Comparison of ENCODE assay signal across 15 cellular contexts in the genomic region with DNA sequence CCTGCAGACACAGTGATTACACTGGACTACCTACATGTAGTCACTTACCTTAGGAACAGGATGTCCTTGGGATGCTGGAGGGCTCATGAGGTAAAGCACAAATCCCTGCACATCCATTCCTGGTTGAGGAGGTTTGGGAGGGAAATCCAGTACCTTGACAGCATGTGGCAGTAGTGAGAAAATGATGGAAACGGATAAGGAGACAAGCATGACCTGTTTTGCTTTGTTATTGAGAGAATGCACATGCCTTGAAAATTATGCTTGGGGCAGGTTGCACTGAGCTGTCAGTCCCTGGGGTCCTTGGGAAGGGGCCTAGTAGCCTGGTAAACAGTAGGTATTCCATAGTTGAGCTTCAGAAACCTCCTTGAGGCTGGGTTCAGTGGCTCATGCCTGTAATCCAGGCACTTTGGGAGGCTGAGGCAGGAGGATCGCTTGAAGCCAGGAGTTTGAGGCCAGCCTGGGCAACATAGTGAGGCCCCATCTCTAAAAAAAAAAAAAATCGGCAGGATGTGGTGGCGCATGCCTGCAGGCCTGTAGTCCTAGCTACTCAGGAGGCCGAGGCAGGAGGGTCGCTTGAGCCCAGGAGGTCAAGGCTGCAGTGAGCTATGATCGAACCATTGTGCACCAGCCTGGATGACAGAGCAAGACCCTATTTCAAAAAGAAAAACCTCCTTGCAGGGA. TPM values are rescaled to one million over a fixed set of nuclear protein-coding genes. Genes with fewer than 3 reads are reported as not detected.
DNase-seq lines count a peak whose midpoint lies in the region; ATAC-seq, FAIRE-seq and TF ChIP-seq lines count a peak whose summit lies in the region.
"Had no signal": no experiment of that assay in that cellular context is flagged by ENCODE, and none has a peak within 500 bp of the region (broad histone marks: within the 10 kb centered on the region; RNA-seq: fewer than 3 reads in every experiment).

No MANE protein-coding gene starts in this region.

- H3K27ac Mint-ChIP-seq in activated CD4-positive, alpha-beta T cell treated with anti-CD3 and anti-CD28 coated beads, Interleukin-2, amount 10 ng/mL, durations not matched to agents 7 days and 5 days = peak overlapping the region; percentile 63
- H3K27ac Mint-ChIP-seq: HFFc6 had no signal

- intact Hi-C loops in endothelial cell of umbilical vein (cut with micrococcal nuclease) = loop anchor here (10.0 kb wide), 1 partner anchor 347 kb away; no protein-coding TSS in a partner anchor
- intact Hi-C loops in psoas muscle (cut with DNase I) = loop anchor here (5.0 kb wide), 3 partner anchors 66 to 71 kb away; a partner anchor contains a TSS

- H3K36me3 Mint-ChIP-seq in activated CD4-positive, alpha-beta T cell treated with anti-CD3 and anti-CD28 coated beads, Interleukin-2, amount 10 ng/mL, durations not matched to agents 7 days and 5 days (ENCODE audit: low read depth) = peaks cover 4% of the 10 kb centered on the region

- no peaks in the 10 kb centered on the region for H3K36me3 ChIP-seq in endothelial cell of umbilical vein (ENCODE audit: control insufficient read depth in 2 of 2, extremely low read depth in 1 of 2, insufficient read depth in 2 of 2, low read length in 2 of 2)
- H3K36me3 ChIP-seq in psoas muscle (ENCODE audit: insufficient read depth in 1 of 2, low read depth in 1 of 2) = no peaks in the 10 kb centered on the region

- BruUV-seq in endothelial cell of umbilical vein (replicated peaks; lab: Mats Ljungman, UMichigan) = TSS peak; percentile 46

- no peaks in the 10 kb centered on the region for H3K9me3 Mint-ChIP-seq in activated CD4-positive, alpha-beta T cell treated with anti-CD3 and anti-CD28 coated beads, Interleukin-2, amount 10 ng/mL, durations not matched to agents 7 days and 5 days
- H3K9me3 Mint-ChIP-seq: HFFc6 had no signal

- H3K27me3 ChIP-seq in endothelial cell of umbilical vein (ENCODE audit: control insufficient read depth in 2 of 2, insufficient read depth in 2 of 2, low read length in 2 of 2) (no peaks in the 10 kb centered on the region), psoas muscle (ENCODE audit: insufficient read depth in 3 of 3, low read length in 2 of 3) (no peaks in the 10 kb centered on the region)

- CTCF ChIA-PET in activated CD4-positive, alpha-beta T cell treated with anti-CD3 and anti-CD28 coated beads, Interleukin-2, amount 10 ng/mL, durations not matched to agents 7 days and 5 days (lab: Charles Lee) = interaction anchor here (0.6 to 0.9 kb wide), 4 partner anchors 11 to 45 kb away, joined by 3 to 5 read pairs (median 4); no protein-coding TSS in a partner anchor
- CTCF ChIA-PET in endothelial cell of umbilical vein (lab: Charles Lee) = interaction anchor here (1.1 to 2.6 kb wide), 3 partner anchors 10 to 338 kb away, joined by 3 to 17 read pairs (median 12); no protein-coding TSS in a partner anchor

- peak; percentile 83 for FAIRE-seq in endothelial cell of umbilical vein (lab: Jason Lieb, UNC)

- H3K4me3 ChIP-seq in LNCaP clone FGC (ENCODE audit: low read depth, low read length) (no peak overlapping the region), endothelial cell of umbilical vein (replicated peaks in 1 of 3; ENCODE audit: insufficient read depth in 1 of 3, low read depth in 1 of 3, low read length in 3 of 3) (no peak overlapping the region), psoas muscle (peak overlapping the region; percentile 95)

- H3K27ac ChIP-seq in endothelial cell of umbilical vein (ENCODE audit: insufficient read depth, low read depth, low read length) (no peak overlapping the region), psoas muscle (peak overlapping the region; percentile 82)
- H3K27ac ChIP-seq: C4-2B, SK-N-MC had no signal

- H3K9me1 ChIP-seq in endothelial cell of umbilical vein (replicated peaks; ENCODE audit: control insufficient read depth, extremely low read depth, insufficient read depth, low read length) = no peaks in the 10 kb centered on the region

- POLR2A ChIA-PET in activated CD4-positive, alpha-beta T cell treated with anti-CD3 and anti-CD28 coated beads, Interleukin-2, amount 10 ng/mL, durations not matched to agents 7 days and 5 days (lab: Charles Lee) = no interaction called here
- POLR2A ChIA-PET in endothelial cell of umbilical vein (lab: Charles Lee) = interaction anchor here (0.7 kb wide), 1 partner anchor 67 kb away, joined by 3 read pairs; a partner anchor contains a TSS

- H3K4me2 ChIP-seq in endothelial cell of umbilical vein (ENCODE audit: insufficient read depth, low read length) = no peak overlapping the region

- H3K4me3 Mint-ChIP-seq in activated CD4-positive, alpha-beta T cell treated with anti-CD3 and anti-CD28 coated beads, Interleukin-2, amount 10 ng/mL, durations not matched to agents 7 days and 5 days = no peak overlapping the region

- peaks cover 16% of the 10 kb centered on the region for H3K4me1 Mint-ChIP-seq in activated CD4-positive, alpha-beta T cell treated with anti-CD3 and anti-CD28 coated beads, Interleukin-2, amount 10 ng/mL, durations not matched to agents 7 days and 5 days

- ATAC-seq in psoas muscle (no peak), GM21576 (IDR thresholded peaks at IDR 0.05; ENCODE audit: unreplicated experiment) (no peak), GM21360 (IDR thresholded peaks at IDR 0.05; ENCODE audit: unreplicated experiment) (no peak)

- H2AFZ ChIP-seq in endothelial cell of umbilical vein (ENCODE audit: low read depth, low read length) = no peak overlapping the region

- H3K27me3 Mint-ChIP-seq in activated CD4-positive, alpha-beta T cell treated with anti-CD3 and anti-CD28 coated beads, Interleukin-2, amount 10 ng/mL, durations not matched to agents 7 days and 5 days = peaks cover 44% of the 10 kb centered on the region

- no peak for DNase-seq in activated CD4-positive, alpha-beta T cell treated with anti-CD3 and anti-CD28 coated beads, Interleukin-2, amount 10 ng/mL, durations not matched to agents 7 days and 5 days
- no peak for DNase-seq in activated CD4-positive, alpha-beta T cell treated with anti-CD3 and anti-CD28 coated beads, Interleukin-2, amount 50 U/mL, for 1 hour
- DNase-seq in LNCaP clone FGC (ENCODE audit: low read depth) (peak; percentile 17), endothelial cell of umbilical vein (ENCODE audit: low read depth, low spot score) (no peak), psoas muscle (no peak)
- DNase-seq in stimulated activated CD4-positive, alpha-beta T cell treated with anti-CD3 and anti-CD28 coated beads, Interleukin-1b, Interleukin-23, amount 100 ng/mL, for 48 hours = no peak
- DNase-seq: activated CD8-positive, alpha-beta memory T cell treated with anti-CD3 and anti-CD28 coated beads for 24 hours; effector memory CD4-positive, alpha-beta T cell; HFFc6; NCI-H510A had no signal

- H3K79me2 ChIP-seq in endothelial cell of umbilical vein (ENCODE audit: control insufficient read depth, insufficient read depth, low read length) = peaks cover 10% of the 10 kb centered on the region

- dilution Hi-C loops in endothelial cell of umbilical vein (cut with MboI; ENCODE audit: extremely low pct_ligation_motif_present, low sequenced_read_pairs) = no loop called here

- WGBS in psoas muscle, 3 donors = 81 to 85% (median 85%) methylated on average over 7 of the region's 7 CpGs

- H4K20me1 ChIP-seq in endothelial cell of umbilical vein (replicated peaks; ENCODE audit: control insufficient read depth, extremely low read depth, insufficient read depth, low read length) = no peaks in the 10 kb centered on the region

- H3K4me1 ChIP-seq in endothelial cell of umbilical vein (ENCODE audit: control insufficient read depth, extremely low read depth, insufficient read depth, low read length) (peaks cover 21% of the 10 kb centered on the region), psoas muscle (peaks cover 26% of the 10 kb centered on the region)

- H3K9ac ChIP-seq in endothelial cell of umbilical vein (replicated peaks; ENCODE audit: extremely low read depth, insufficient read depth, low read length) = no peak overlapping the region

- TF ChIP-seq POLR2A in endothelial cell of umbilical vein (IDR thresholded peaks at IDR 0.05; ENCODE audit: low read depth, low read length) = no peak

- no peak for TF ChIP-seq CTCF in LNCaP clone FGC (IDR thresholded peaks at IDR 0.05; ENCODE audit: control insufficient read depth, extremely low read depth, insufficient read depth)
- TF ChIP-seq CTCF in endothelial cell of umbilical vein (IDR thresholded peaks at IDR 0.05; ENCODE audit: extremely low read depth in 1 of 2, insufficient read depth in 1 of 2, low read depth in 1 of 2, low read length in 2 of 2) = no peak
- no peak for TF ChIP-seq CTCF in psoas muscle (IDR thresholded peaks at IDR 0.05)

- H3K9me3 ChIP-seq in endothelial cell of umbilical vein (replicated peaks; ENCODE audit: control insufficient read depth, insufficient read depth, low read length) = no peaks in the 10 kb centered on the region
- no peaks in the 10 kb centered on the region for H3K9me3 ChIP-seq in psoas muscle

RNA-seq across cellular contexts. Expression of a gene that starts 2.0 kb away (rescaled TPM):
- total RNA-seq in activated CD4-positive, alpha-beta T cell treated with anti-CD3 and anti-CD28 coated beads, Interleukin-2, amount 10 ng/mL, durations not matched to agents 7 days and 5 days = 1 to 10 TPM; 1.5 to 2.2 TPM
- total RNA-seq in endothelial cell of umbilical vein (108 and 132 TPM in 2 replicates), psoas muscle (10 to 100 TPM in 1 of 4 donors, 1 to 10 TPM in 3; 5.0 to 14.8 (median 7.5) TPM)
- polyA plus RNA-seq in endothelial cell of umbilical vein (154 and 187 TPM in 2 replicates), psoas muscle (1 to 10 TPM; 4.5 to 7.2 (median 6.7) TPM)
- polyA plus RNA-seq in endothelial cell of umbilical vein (2011; cell fraction: cytosol; rRNA removed) = 55.5 and 101 TPM in 2 replicates
- polyA plus RNA-seq in endothelial cell of umbilical vein (2011; cell fraction: nucleus; rRNA removed) = 267 and 310 TPM in 2 replicates
- polyA plus RNA-seq in endothelial cell of umbilical vein (2012) = 31.9 and 66.1 TPM in 2 replicates
- 50.6 and 59.6 TPM in 2 replicates for polyA minus RNA-seq in endothelial cell of umbilical vein
- polyA minus RNA-seq in endothelial cell of umbilical vein (2011; cell fraction: cytosol; rRNA and poly(A)+ RNA removed) = 16.9 TPM
- polyA minus RNA-seq in endothelial cell of umbilical vein (2011; cell fraction: nucleus; rRNA and poly(A)+ RNA removed) = 50.4 and 76.0 TPM in 2 replicates

RNA-seq across cellular contexts. Expression of a gene that starts 14.9 kb away (rescaled TPM):
- not detected for total RNA-seq in activated CD4-positive, alpha-beta T cell treated with anti-CD3 and anti-CD28 coated beads, Interleukin-2, amount 10 ng/mL, durations not matched to agents 7 days and 5 days
- total RNA-seq in endothelial cell of umbilical vein (not detected in 2 replicates), psoas muscle (under 1 TPM in 1 of 4 donors, not detected in 3; 0.12 TPM)
- polyA plus RNA-seq in endothelial cell of umbilical vein (not detected in 2 replicates), psoas muscle (under 1 TPM in 1 of 3 donors, not detected in 2; 0.03 TPM)
- 0.04 TPM in 1 of 2 replicates, not detected in the other for polyA plus RNA-seq in endothelial cell of umbilical vein (2011; cell fraction: cytosol; rRNA removed)
- not detected in 2 replicates for polyA plus RNA-seq in endothelial cell of umbilical vein (2011; cell fraction: nucleus; rRNA removed)
- polyA plus RNA-seq in endothelial cell of umbilical vein (2012) = not detected in 2 replicates
- not detected in 2 replicates for polyA minus RNA-seq in endothelial cell of umbilical vein
- polyA minus RNA-seq in endothelial cell of umbilical vein (2011; cell fraction: cytosol; rRNA and poly(A)+ RNA removed) = not detected
- not detected in 2 replicates for polyA minus RNA-seq in endothelial cell of umbilical vein (2011; cell fraction: nucleus; rRNA and poly(A)+ RNA removed)
- total RNA-seq: HFFc6, myocyte had no signal
